Comparison of ENCODE assay signal across 24 cellular contexts in the genomic region with DNA sequence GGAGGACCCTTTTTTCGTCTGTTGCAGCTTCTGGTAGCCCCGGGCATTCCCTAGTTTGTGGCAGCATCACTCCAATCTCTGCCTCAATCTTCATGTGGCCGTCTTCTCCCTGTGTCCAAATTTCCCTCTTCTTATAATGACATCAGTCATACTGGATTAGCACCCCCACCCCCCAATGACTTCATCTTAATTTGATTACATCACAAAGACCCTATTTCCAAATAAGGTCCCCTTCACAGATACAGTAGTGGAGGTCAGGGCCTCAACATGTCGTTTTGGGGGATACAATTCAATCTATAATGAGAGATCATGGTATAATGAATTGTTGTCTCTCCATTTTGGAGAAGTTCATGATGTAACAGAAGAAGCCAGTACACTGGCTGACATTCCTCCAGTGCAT. TPM values are rescaled to one million over a fixed set of nuclear protein-coding genes. Genes with fewer than 3 reads are reported as not detected.
DNase-seq lines count a peak whose midpoint lies in the region; ATAC-seq and TF ChIP-seq lines count a peak whose summit lies in the region.
"Had no signal": no experiment of that assay in that cellular context is flagged by ENCODE, and none has a peak within 500 bp of the region (broad histone marks: within the 10 kb centered on the region; RNA-seq: fewer than 3 reads in every experiment).

No MANE protein-coding gene starts in this region.

- no peak for DNase-seq in activated T-cell treated with anti-CD3 and anti-CD28 coated beads, Interleukin-2, amount 50 U/mL, for 24 hours
- DNase-seq in activated T-cell treated with anti-CD3 and anti-CD28 coated beads for 4 hours, result no peak
- no peak for DNase-seq in CD8-positive, alpha-beta memory T cell
- DNase-seq in activated T-cell treated with anti-CD3 and anti-CD28 coated beads, Interleukin-2, amount 50 U/mL, for 72 hours, result no peak
- DNase-seq in naive thymus-derived CD8-positive, alpha-beta T cell, result no peak
- no peak for DNase-seq in SW480 (ENCODE audit: low spot score)
- no peak for DNase-seq in A673 (ENCODE audit: low spot score)
- DNase-seq in lower leg skin (ENCODE audit: low spot score in 2 of 2), result no peak
- DNase-seq: DMS 273 treated with DMSO at 0.1 percent for 48 hours; glutamatergic neuron; IMR-90; lower lobe of right lung; NCI-H1105 treated with DMSO at 0.1 percent for 48 hours; NCI-H2029; NCI-H226; NCI-H748 treated with DMSO at 0.1 percent for 48 hours; stimulated activated naive CD4-positive, alpha-beta T cell treated with Interleukin-2 at 50 U/mL for 16 hours; T-helper 9 cell; thyroid gland had no signal

- H3K36me3 ChIP-seq in CD8-positive, alpha-beta memory T cell (ENCODE audit: insufficient read depth, low read length), result no peaks in the 10 kb centered on the region
- H3K36me3 ChIP-seq in A673 (ENCODE audit: insufficient read depth, low read length, poor library complexity, severe bottlenecking), result no peaks in the 10 kb centered on the region
- H3K36me3 ChIP-seq: lower lobe of right lung, right atrium auricular region, thyroid gland had no signal

- H3K4me3 Mint-ChIP-seq in activated T-cell treated with anti-CD3 and anti-CD28 coated beads, Interleukin-2, amount 50 U/mL, for 24 hours, result peak overlapping the region; percentile 72
- H3K4me3 Mint-ChIP-seq in CD8-positive, alpha-beta memory T cell, result peak overlapping the region in 2 of 7 donors; percentile 59 to 79
- peak overlapping the region; percentile 86 to 87 for H3K4me3 Mint-ChIP-seq in activated T-cell treated with anti-CD3 and anti-CD28 coated beads, Interleukin-2, amount 50 U/mL, for 72 hours
- peak overlapping the region in 8 of 10 donors; percentile 43 to 78 (median 73) for H3K4me3 Mint-ChIP-seq in naive thymus-derived CD8-positive, alpha-beta T cell
- H3K4me3 Mint-ChIP-seq: neural crest cell had no signal

- H3K9me3 Mint-ChIP-seq in activated T-cell treated with anti-CD3 and anti-CD28 coated beads, Interleukin-2, amount 50 U/mL, for 24 hours, result no peaks in the 10 kb centered on the region
- H3K9me3 Mint-ChIP-seq in CD8-positive, alpha-beta memory T cell, result no peaks in the 10 kb centered on the region
- H3K9me3 Mint-ChIP-seq in activated T-cell treated with anti-CD3 and anti-CD28 coated beads, Interleukin-2, amount 50 U/mL, for 72 hours, result no peaks in the 10 kb centered on the region
- H3K9me3 Mint-ChIP-seq in naive thymus-derived CD8-positive, alpha-beta T cell, result no peaks in the 10 kb centered on the region
- H3K9me3 Mint-ChIP-seq: central memory CD8-positive, alpha-beta T cell; neural crest cell had no signal

- H3K4me1 ChIP-seq in CD8-positive, alpha-beta memory T cell (ENCODE audit: insufficient read depth, low read length), result peaks cover 45% of the 10 kb centered on the region
- peaks cover 14% of the 10 kb centered on the region for H3K4me1 ChIP-seq in A673 (ENCODE audit: insufficient read depth, low read length, poor library complexity, severe bottlenecking)
- H3K4me1 ChIP-seq: lower lobe of right lung, parathyroid adenoma, thyroid gland had no signal

- intact Hi-C loops in A673 (cut with micrococcal nuclease; ENCODE audit: unreplicated experiment) (no loop called here), lower leg skin (cut with DNase I; ENCODE audit: low total_unique reads) (no loop called here)

- CTCF ChIA-PET in CD8-positive, alpha-beta memory T cell (lab: Charles Lee), result interaction anchor here (1.2 to 1.7 kb wide), 3 partner anchors 29 to 51 kb away, joined by 3 to 8 read pairs (median 3); no protein-coding TSS in a partner anchor
- CTCF ChIA-PET in A673 (lab: Charles Lee), result no interaction called here

- no peaks in the 10 kb centered on the region for H3K27me3 ChIP-seq in CD8-positive, alpha-beta memory T cell (ENCODE audit: insufficient read depth, low read length, poor library complexity, severe bottlenecking)
- no peaks in the 10 kb centered on the region for H3K27me3 ChIP-seq in A673 (replicated peaks; ENCODE audit: insufficient read depth, low read depth, low read length, poor library complexity)
- H3K27me3 ChIP-seq: right atrium auricular region, thyroid gland had no signal

- no peaks in the 10 kb centered on the region for H3K36me3 Mint-ChIP-seq in activated T-cell treated with anti-CD3 and anti-CD28 coated beads, Interleukin-2, amount 50 U/mL, for 24 hours (ENCODE audit: low read depth)
- no peaks in the 10 kb centered on the region for H3K36me3 Mint-ChIP-seq in CD8-positive, alpha-beta memory T cell
- H3K36me3 Mint-ChIP-seq in activated T-cell treated with anti-CD3 and anti-CD28 coated beads, Interleukin-2, amount 50 U/mL, for 72 hours (ENCODE audit: insufficient read depth in 2 of 2), result no peaks in the 10 kb centered on the region
- no peaks in the 10 kb centered on the region for H3K36me3 Mint-ChIP-seq in naive thymus-derived CD8-positive, alpha-beta T cell

- no peak overlapping the region for H3K27ac ChIP-seq in CD8-positive, alpha-beta memory T cell (ENCODE audit: low read depth, low read length)
- H3K27ac ChIP-seq in A673 (ENCODE audit: low read depth, low read length, poor library complexity, severe bottlenecking), result no peak overlapping the region
- H3K27ac ChIP-seq: C4-2B, lower lobe of right lung, parathyroid adenoma, right atrium auricular region, thyroid gland had no signal

- POLR2A ChIA-PET in CD8-positive, alpha-beta memory T cell (lab: Charles Lee), result interaction anchor here (0.7 to 1.1 kb wide), 2 partner anchors 12 to 25 kb away, joined by 4 to 10 read pairs; no protein-coding TSS in a partner anchor
- POLR2A ChIA-PET in naive thymus-derived CD8-positive, alpha-beta T cell (lab: Charles Lee), result interaction anchor here (0.5 to 3.2 kb wide), 6 partner anchors 26 to 214 kb away, joined by 3 to 16 read pairs (median 4); partner anchors contain the start of genes CUL1 and EZH2
- POLR2A ChIA-PET in A673 (lab: Charles Lee; ENCODE audit: low non-redundant PET), result no interaction called here

- TF ChIP-seq POLR2A in lower leg skin (IDR thresholded peaks at IDR 0.05), result no peak

- 86 to 90% methylated on average over 4 of the region's 4 CpGs for WGBS in lower leg skin, 2 donors

- BruUV-seq in A673 (replicated peaks; lab: Mats Ljungman, UMichigan), result no TSS peak

- peak overlapping the region; percentile 98 for H3K27ac Mint-ChIP-seq in activated T-cell treated with anti-CD3 and anti-CD28 coated beads, Interleukin-2, amount 50 U/mL, for 24 hours
- peak overlapping the region in 7 of 8 donors; percentile 20 to 90 (median 63) for H3K27ac Mint-ChIP-seq in CD8-positive, alpha-beta memory T cell
- peak overlapping the region; percentile 97 for H3K27ac Mint-ChIP-seq in activated T-cell treated with anti-CD3 and anti-CD28 coated beads, Interleukin-2, amount 50 U/mL, for 72 hours
- peak overlapping the region in 9 of 10 donors; percentile 20 to 90 (median 70) for H3K27ac Mint-ChIP-seq in naive thymus-derived CD8-positive, alpha-beta T cell

- no peak overlapping the region for H3K4me3 ChIP-seq in CD8-positive, alpha-beta memory T cell (ENCODE audit: low read length)
- H3K4me3 ChIP-seq in A673 (ENCODE audit: low read depth, low read length, poor library complexity, severe bottlenecking), result no peak overlapping the region
- no peak overlapping the region for H3K4me3 ChIP-seq in lower leg skin (ENCODE audit: low read depth, poor library complexity, severe bottlenecking)
- H3K4me3 ChIP-seq: lower lobe of right lung, right atrium auricular region, thyroid gland had no signal

- peaks cover 78% of the 10 kb centered on the region for H3K4me1 Mint-ChIP-seq in activated T-cell treated with anti-CD3 and anti-CD28 coated beads, Interleukin-2, amount 50 U/mL, for 24 hours (ENCODE audit: low read depth)
- H3K4me1 Mint-ChIP-seq in CD8-positive, alpha-beta memory T cell, result peaks cover 34 to 48% (median 44%) of the 10 kb centered on the region in 3 donors
- peaks cover 90% of the 10 kb centered on the region for H3K4me1 Mint-ChIP-seq in activated T-cell treated with anti-CD3 and anti-CD28 coated beads, Interleukin-2, amount 50 U/mL, for 72 hours (ENCODE audit: low read depth)
- peaks cover 19 to 58% (median 48%) of the 10 kb centered on the region in 4 donors for H3K4me1 Mint-ChIP-seq in naive thymus-derived CD8-positive, alpha-beta T cell
- H3K4me1 Mint-ChIP-seq: neural crest cell had no signal

- no peaks in the 10 kb centered on the region for H3K27me3 Mint-ChIP-seq in activated T-cell treated with anti-CD3 and anti-CD28 coated beads, Interleukin-2, amount 50 U/mL, for 24 hours
- peaks cover 0 to 2% of the 10 kb centered on the region in 2 donors for H3K27me3 Mint-ChIP-seq in CD8-positive, alpha-beta memory T cell
- peaks cover 7% of the 10 kb centered on the region for H3K27me3 Mint-ChIP-seq in activated T-cell treated with anti-CD3 and anti-CD28 coated beads, Interleukin-2, amount 50 U/mL, for 72 hours (ENCODE audit: low read depth)
- H3K27me3 Mint-ChIP-seq in naive thymus-derived CD8-positive, alpha-beta T cell, result no peaks in the 10 kb centered on the region
- H3K27me3 Mint-ChIP-seq: central memory CD8-positive, alpha-beta T cell had no signal

- TF ChIP-seq CTCF in A673 (conservative IDR thresholded peaks at IDR 0.05; ENCODE audit: low read depth, low read length) (no peak), lower leg skin (IDR thresholded peaks at IDR 0.05) (no peak)

- no peak for ATAC-seq in activated T-cell treated with anti-CD3 and anti-CD28 coated beads, Interleukin-2, amount 50 U/mL, for 72 hours (replicated peaks in 1 of 2)
- no peak for ATAC-seq in naive thymus-derived CD8-positive, alpha-beta T cell
- ATAC-seq: lower lobe of right lung had no signal

- no peaks in the 10 kb centered on the region for H3K9me3 ChIP-seq in CD8-positive, alpha-beta memory T cell (ENCODE audit: low read length)
- H3K9me3 ChIP-seq in A673 (ENCODE audit: low read depth, low read length, poor library complexity, severe bottlenecking), result no peaks in the 10 kb centered on the region
- H3K9me3 ChIP-seq: lower lobe of right lung, right atrium auricular region, thyroid gland had no signal

RNA-seq across cellular contexts. Expression of gene EZH2, which starts 28.1 kb away (rescaled TPM):
- 100 to 1,000 TPM; 123 to 125 TPM for total RNA-seq in CD8-positive, alpha-beta memory T cell
- polyA plus RNA-seq in CD8-positive, alpha-beta memory T cell, result 4.8 TPM
- total RNA-seq in activated T-cell treated with anti-CD3 and anti-CD28 coated beads, Interleukin-2, amount 50 U/mL, for 72 hours, result 100 to 1,000 TPM in 1 of 2 donors, 10 to 100 TPM in 1; 95.9 to 117 TPM
- total RNA-seq in naive thymus-derived CD8-positive, alpha-beta T cell, result 1 to 10 TPM; 9.2 to 9.8 TPM
- polyA plus RNA-seq in naive thymus-derived CD8-positive, alpha-beta T cell, result 1 to 10 TPM; 1.1 to 2.8 (median 1.3) TPM
- total RNA-seq in A673 (2021), result 123 and 140 TPM in 2 replicates
- total RNA-seq in lower leg skin, result 10 to 100 TPM in 3 of 4 donors, 1 to 10 TPM in 1; 9.5 to 16.3 (median 11.3) TPM
